In genomic region chr10:88233870-88234269, GRCh38 we compare ENCODE assay signal across 18 cellular contexts.
DNase-seq lines count a peak whose midpoint lies in the region; ATAC-seq, FAIRE-seq and TF ChIP-seq lines count a peak whose summit lies in the region.
"Had no signal": no experiment of that assay in that cellular context is flagged by ENCODE, and none has a peak within 500 bp of the region (broad histone marks: within the 10 kb centered on the region; RNA-seq: fewer than 3 reads in every experiment).

No MANE protein-coding gene starts in this region.

- H3K79me2 ChIP-seq in H1 (ENCODE audit: control insufficient read depth in 1 of 2, insufficient read depth in 2 of 2, low read length in 2 of 2): no peaks in the 10 kb centered on the region
- no peaks in the 10 kb centered on the region for H3K79me2 ChIP-seq in hepatocyte

- TF ChIP-seq CTCF in H1 (IDR thresholded peaks at IDR 0.05; ENCODE audit: control extremely low read depth in 1 of 3, insufficient read depth in 1 of 3, low read depth in 1 of 3, low read length in 3 of 3) (no peak), hepatocyte (IDR thresholded peaks at IDR 0.05; ENCODE audit: poor library complexity) (no peak)

- H3K27me3 Mint-ChIP-seq in activated T-helper 1 cell treated with anti-CD3 and anti-CD28 coated beads, Interleukin-12 subunit alpha, Interleukin-12 subunit beta, Interleukin-2, Interleukin-4 antibody, amounts not matched to agents 30 ng/mL and 10 ng/mL and 1 ng/mL, durations not matched to agents 14 hours and 24 hours and 36 hours (ENCODE audit: insufficient read depth): peaks cover 3% of the 10 kb centered on the region
- H3K27me3 Mint-ChIP-seq: B cell; CD4-positive, alpha-beta T cell had no signal

- WGBS in H1 (ENCODE audit: extremely low coverage in 1 of 2, insufficient coverage in 1 of 2, insufficient read length in 1 of 2, insufficient replicate concordance in 2 of 2, low coverage in 1 of 2, low lambda C conversion rate in 2 of 2, missing lambda C conversion rate in 1 of 2), 2 experiments: 77% methylated on average over 6 of the region's 6 CpGs; no CpG with 5 or more reads in 1 of the 2 experiments
- 61% methylated on average over 6 of the region's 6 CpGs for WGBS in hepatocyte (ENCODE audit: low lambda C conversion rate, missing lambda C conversion rate)

- H4K5ac ChIP-seq in H1 (ENCODE audit: insufficient read length, low read depth, low read length): no peak overlapping the region

- H3K27ac Mint-ChIP-seq in activated T-helper 1 cell treated with anti-CD3 and anti-CD28 coated beads, Interleukin-12 subunit alpha, Interleukin-12 subunit beta, Interleukin-2, Interleukin-4 antibody, amounts not matched to agents 30 ng/mL and 10 ng/mL and 1 ng/mL, durations not matched to agents 14 hours and 24 hours and 36 hours: no peak overlapping the region
- H3K27ac Mint-ChIP-seq: B cell; CD4-positive, alpha-beta T cell had no signal

- no peak overlapping the region for H4K8ac ChIP-seq in H1 (ENCODE audit: extremely low read depth, insufficient read depth, low read length)

- H3K23me2 ChIP-seq in H1 (ENCODE audit: low read depth, low read length): no peaks in the 10 kb centered on the region

- DNase-seq in MV-4-11 (lab: John Stamatoyannopoulos, UW) (peak; percentile 10), H1 (ENCODE audit: low read depth in 1 of 2, low spot score in 2 of 2) (no peak), hepatocyte (ENCODE audit: low spot score) (no peak), mesenteric fat pad (ENCODE audit: low spot score) (no peak)
- DNase-seq in activated T-helper 1 cell treated with anti-CD3 and anti-CD28 coated beads, Interleukin-12 subunit alpha, Interleukin-12 subunit beta, Interleukin-2, Interleukin-4 antibody, amounts not matched to agents 30 ng/mL and 10 ng/mL and 1 ng/mL, durations not matched to agents 14 hours and 24 hours and 36 hours (ENCODE audit: low spot score): no peak
- DNase-seq: CD4-positive, alpha-beta T cell; GOT3; Karpas-422; MM.1S; NCI-H1417 treated with DMSO at 0.1 percent for 48 hours; NCI-H2029; NCI-H526 had no signal

- POLR2A ChIA-PET in H1 (lab: Charles Lee; ENCODE audit: partially characterized antibody): interaction anchor here (0.7 kb wide), 1 partner anchor 13 kb away, joined by 3 read pairs; no protein-coding TSS in a partner anchor

- TF ChIP-seq POLR2A in H1 (IDR thresholded peaks at IDR 0.05; ENCODE audit: control extremely low read depth in 1 of 2, low read depth in 2 of 2, low read length in 2 of 2): no peak

- no peaks in the 10 kb centered on the region for H3K9me3 ChIP-seq in H1 (ENCODE audit: insufficient read depth in 2 of 2, low read depth in 1 of 2, low read length in 1 of 2)
- H3K9me3 ChIP-seq in hepatocyte (ENCODE audit: low read depth): no peaks in the 10 kb centered on the region
- no peaks in the 10 kb centered on the region for H3K9me3 ChIP-seq in neuron (ENCODE audit: low read length)

- H3K23ac ChIP-seq in H1 (ENCODE audit: insufficient read length): no peak overlapping the region

- H3K9me2 ChIP-seq in hepatocyte (replicated peaks; ENCODE audit: insufficient read depth): no peaks in the 10 kb centered on the region

- H3K18ac ChIP-seq in H1 (ENCODE audit: extremely low read depth, low read length): no peak overlapping the region

- H3K4me3 Mint-ChIP-seq in activated T-helper 1 cell treated with anti-CD3 and anti-CD28 coated beads, Interleukin-12 subunit alpha, Interleukin-12 subunit beta, Interleukin-2, Interleukin-4 antibody, amounts not matched to agents 30 ng/mL and 10 ng/mL and 1 ng/mL, durations not matched to agents 14 hours and 24 hours and 36 hours: no peak overlapping the region
- H3K4me3 Mint-ChIP-seq: B cell; CD4-positive, alpha-beta T cell had no signal

- peaks cover 15% of the 10 kb centered on the region for H3K4me1 Mint-ChIP-seq in activated T-helper 1 cell treated with anti-CD3 and anti-CD28 coated beads, Interleukin-12 subunit alpha, Interleukin-12 subunit beta, Interleukin-2, Interleukin-4 antibody, amounts not matched to agents 30 ng/mL and 10 ng/mL and 1 ng/mL, durations not matched to agents 14 hours and 24 hours and 36 hours (ENCODE audit: low read depth)

- H3K36me3 Mint-ChIP-seq in activated T-helper 1 cell treated with anti-CD3 and anti-CD28 coated beads, Interleukin-12 subunit alpha, Interleukin-12 subunit beta, Interleukin-2, Interleukin-4 antibody, amounts not matched to agents 30 ng/mL and 10 ng/mL and 1 ng/mL, durations not matched to agents 14 hours and 24 hours and 36 hours (ENCODE audit: low read depth): peaks cover 13% of the 10 kb centered on the region

- no peaks in the 10 kb centered on the region for H3K36me3 ChIP-seq in H1 (ENCODE audit: control insufficient read depth in 2 of 4, insufficient read depth in 4 of 4, low read length in 3 of 4)
- no peaks in the 10 kb centered on the region for H3K36me3 ChIP-seq in hepatocyte (replicated peaks; ENCODE audit: insufficient read depth, low read depth)
- H3K36me3 ChIP-seq in neuron (ENCODE audit: insufficient read depth, low read length): no peaks in the 10 kb centered on the region

- CTCF ChIA-PET in H1 (lab: Charles Lee; ENCODE audit: partially characterized antibody): interaction anchor here (0.8 to 1.2 kb wide), 3 partner anchors 10 to 116 kb away, joined by 3 to 5 read pairs (median 4); no protein-coding TSS in a partner anchor

- H3K27ac ChIP-seq in H1 (ENCODE audit: low read depth, low read length) (no peak overlapping the region), hepatocyte (peak overlapping the region; percentile 2)
- H3K27ac ChIP-seq: RWPE1 had no signal

- ATAC-seq in HG03354 (IDR thresholded peaks at IDR 0.05; ENCODE audit: poor library complexity, severe bottlenecking, unreplicated experiment) (no peak), HG03439 (IDR thresholded peaks at IDR 0.05; ENCODE audit: unreplicated experiment) (no peak)

- peaks cover 20% of the 10 kb centered on the region for H3K9me3 Mint-ChIP-seq in activated T-helper 1 cell treated with anti-CD3 and anti-CD28 coated beads, Interleukin-12 subunit alpha, Interleukin-12 subunit beta, Interleukin-2, Interleukin-4 antibody, amounts not matched to agents 30 ng/mL and 10 ng/mL and 1 ng/mL, durations not matched to agents 14 hours and 24 hours and 36 hours
- H3K9me3 Mint-ChIP-seq: CD4-positive, alpha-beta T cell had no signal

- H3K79me1 ChIP-seq in H1 (ENCODE audit: low read depth, low read length): no peaks in the 10 kb centered on the region

- H3K4me3 ChIP-seq in H1 (ENCODE audit: extremely low read depth in 1 of 4, insufficient read depth in 2 of 4, low read depth in 3 of 4, low read length in 4 of 4) (no peak overlapping the region), hepatocyte (no peak overlapping the region), neuron (ENCODE audit: low read length) (no peak overlapping the region)

- H2AK5ac ChIP-seq in H1 (ENCODE audit: low read depth, low read length): no peak overlapping the region

- H2BK12ac ChIP-seq in H1 (ENCODE audit: low read depth, low read length): no peak overlapping the region

- no peak overlapping the region for H2BK5ac ChIP-seq in H1 (ENCODE audit: low read depth, low read length)

- H2AFZ ChIP-seq in H1 (ENCODE audit: low read length) (0 out of 2 replicates have a peak overlapping the region, but pooled peaks have one; percentile 26), hepatocyte (no peak overlapping the region), neuron (ENCODE audit: low read depth, low read length) (peak overlapping the region; percentile 6)

- no peaks in the 10 kb centered on the region for H4K20me1 ChIP-seq in H1 (replicated peaks in 1 of 2; ENCODE audit: control insufficient read depth in 1 of 2, insufficient read depth in 2 of 2, low read length in 2 of 2)
- H4K20me1 ChIP-seq in hepatocyte (ENCODE audit: insufficient read depth, poor library complexity, severe bottlenecking): no peaks in the 10 kb centered on the region

- no peaks in the 10 kb centered on the region for H3K27me3 ChIP-seq in H1 (replicated peaks in 1 of 4; ENCODE audit: control insufficient read depth in 3 of 4, extremely low read depth in 1 of 4, insufficient read depth in 3 of 4, low read length in 3 of 4)
- no peaks in the 10 kb centered on the region for H3K27me3 ChIP-seq in hepatocyte
- H3K27me3 ChIP-seq in neuron (ENCODE audit: insufficient read depth, low read length): no peaks in the 10 kb centered on the region

- no peak for TF ChIP-seq RAD21 in H1 (IDR thresholded peaks at IDR 0.05 in 1 of 2, conservative IDR thresholded peaks at IDR 0.05 in 1 of 2; ENCODE audit: low read depth in 2 of 2, low read length in 2 of 2)

- H3K56ac ChIP-seq in H1 (replicated peaks; ENCODE audit: insufficient read length, low read depth, low read length): no peak overlapping the region

- intact Hi-C loops in activated T-helper 1 cell treated with anti-CD3 and anti-CD28 coated beads, Interleukin-12 subunit alpha, Interleukin-12 subunit beta, Interleukin-2, Interleukin-4 antibody, amounts not matched to agents 30 ng/mL and 10 ng/mL and 1 ng/mL, durations not matched to agents 14 hours and 24 hours and 36 hours (cut with micrococcal nuclease): no loop called here

- H3K9ac ChIP-seq in H1 (replicated peaks in 1 of 4; ENCODE audit: extremely low read depth in 1 of 4, low read depth in 3 of 4, low read length in 3 of 4): no peak overlapping the region

- H3K4me1 ChIP-seq in H1 (replicated peaks in 1 of 4; ENCODE audit: control insufficient read depth in 3 of 4, insufficient read depth in 4 of 4, low read length in 3 of 4) (peaks cover 0 to 4% (median 1%) of the 10 kb centered on the region in 4 experiments; a peak in 3 of 7 replicates), hepatocyte (ENCODE audit: insufficient read depth) (peaks cover 10% of the 10 kb centered on the region), neuron (ENCODE audit: insufficient read depth, low read length) (peaks cover 24% of the 10 kb centered on the region)

- no peak overlapping the region for H3K4ac ChIP-seq in H1 (replicated peaks; ENCODE audit: insufficient read length, low read depth, low read length)

- no peak overlapping the region for H4K91ac ChIP-seq in H1 (replicated peaks; ENCODE audit: insufficient read length, low read length)

- no peak for FAIRE-seq in H1 (lab: Jason Lieb, UNC)
- FAIRE-seq: G401.6 had no signal

- H2BK20ac ChIP-seq in H1 (ENCODE audit: low read length): no peak overlapping the region

- TF ChIP-seq EP300 in H1 (IDR thresholded peaks at IDR 0.05; ENCODE audit: borderline replicate concordance in 1 of 2, low read depth in 2 of 2, low read length in 2 of 2): no peak

- H2BK120ac ChIP-seq in H1 (replicated peaks; ENCODE audit: low read depth, low read length): no peak overlapping the region

- no peak overlapping the region for H3K14ac ChIP-seq in H1 (ENCODE audit: insufficient read length)

- no peak overlapping the region for H2BK15ac ChIP-seq in H1 (ENCODE audit: low read length)

- H3K4me2 ChIP-seq in H1 (ENCODE audit: insufficient read depth in 1 of 2, low read depth in 2 of 2, low read length in 2 of 2) (no peak overlapping the region), hepatocyte (no peak overlapping the region)

TF ChIP-seq in H1, 55 proteins besides CTCF, POLR2A, EP300 and RAD21 (continues in another document):
- peak; percentile 33; the same call in 1 of the 2 replicates for TF ChIP-seq TEAD4 (IDR thresholded peaks at IDR 0.05; ENCODE audit: low read depth, low read length)
- no peak for TF ChIP-seq RBBP5 (IDR thresholded peaks at IDR 0.05; ENCODE audit: borderline replicate concordance, low read depth, low read length)
- TF ChIP-seq SIX5 (IDR thresholded peaks at IDR 0.05; ENCODE audit: low read depth, low read length): no peak
